In genomic region chr14:55807992-55808391, GRCh38 we compare ENCODE assay signal across 15 cellular contexts.
DNase-seq lines count a peak whose midpoint lies in the region; ATAC-seq and TF ChIP-seq lines count a peak whose summit lies in the region.
"Had no signal": no experiment of that assay in that cellular context is flagged by ENCODE, and none has a peak within 500 bp of the region (broad histone marks: within the 10 kb centered on the region; RNA-seq: fewer than 3 reads in every experiment).

No MANE protein-coding gene starts in this region.

- peaks cover 8% of the 10 kb centered on the region for H3K4me1 ChIP-seq in CD4-positive, CD25-positive, alpha-beta regulatory T cell (ENCODE audit: control insufficient read depth, insufficient read depth, low read length, poor library complexity, severe bottlenecking)
- H3K4me1 ChIP-seq in HEK293 (ENCODE audit: control insufficient read depth, insufficient read depth, low read length) (peaks cover 5% of the 10 kb centered on the region), mucosa of rectum (ENCODE audit: control insufficient read depth in 2 of 2, insufficient read depth in 2 of 2, low read length in 2 of 2) (peaks cover 12 to 29% of the 10 kb centered on the region in 2 donors), right cardiac atrium (ENCODE audit: control insufficient read depth, insufficient read depth, low read length) (peaks cover 8% of the 10 kb centered on the region)
- H3K4me1 ChIP-seq: prostate gland had no signal

- no peaks in the 10 kb centered on the region for H3K36me3 ChIP-seq in CD4-positive, CD25-positive, alpha-beta regulatory T cell (ENCODE audit: control insufficient read depth, insufficient read depth, low read length)
- H3K36me3 ChIP-seq in HEK293 (ENCODE audit: control insufficient read depth in 2 of 2, insufficient read depth in 1 of 2, low read length in 2 of 2), result no peaks in the 10 kb centered on the region
- H3K36me3 ChIP-seq in mucosa of rectum (ENCODE audit: control insufficient read depth in 2 of 2, insufficient read depth in 2 of 2, low read length in 2 of 2), result no peaks in the 10 kb centered on the region
- H3K36me3 ChIP-seq: brain microvascular endothelial cell, HAP-1, prostate gland had no signal

- POLR2A ChIA-PET in HEK293 (lab: Yijun Ruan, JAX), result no interaction called here
- POLR2A ChIA-PET in MCF 10A (lab: Yijun Ruan, JAX), result interaction anchor here (1.0 to 2.7 kb wide), 6 partner anchors 17 to 102 kb away, joined by 4 to 23 read pairs (median 5); no protein-coding TSS in a partner anchor

- peak overlapping the region; percentile 60 to 63 for H3K9ac ChIP-seq in mucosa of rectum (ENCODE audit: low read depth in 1 of 2, low read length in 2 of 2)

- peak overlapping the region in 2 of 3 donors; percentile 32 to 93 for H3K27ac Mint-ChIP-seq in CD4-positive, CD25-positive, alpha-beta regulatory T cell
- H3K27ac Mint-ChIP-seq in MCF 10A (ENCODE audit: low read depth, unreplicated experiment), result peak overlapping the region; percentile 97
- H3K27ac Mint-ChIP-seq in mesothelial cell of epicardium, result no peak overlapping the region
- H3K27ac Mint-ChIP-seq: activated B cell treated with CpG ODN at 0.5 μM for 24 hours had no signal

- H3K36me3 Mint-ChIP-seq in CD4-positive, CD25-positive, alpha-beta regulatory T cell, result no peaks in the 10 kb centered on the region
- no peaks in the 10 kb centered on the region for H3K36me3 Mint-ChIP-seq in MCF 10A (ENCODE audit: insufficient read depth, unreplicated experiment)
- H3K36me3 Mint-ChIP-seq in mesothelial cell of epicardium, result no peaks in the 10 kb centered on the region

- BruUV-seq in MCF 10A (replicated peaks; lab: Mats Ljungman, UMichigan), result no TSS peak

- intact Hi-C loops in MCF 10A (cut with micrococcal nuclease) (no loop called here), right cardiac atrium (cut with DNase I) (no loop called here)

- H3K9me3 ChIP-seq in CD4-positive, CD25-positive, alpha-beta regulatory T cell (ENCODE audit: control insufficient read depth in 2 of 2, low read length in 2 of 2), result no peaks in the 10 kb centered on the region
- no peaks in the 10 kb centered on the region for H3K9me3 ChIP-seq in HEK293 (ENCODE audit: control insufficient read depth, insufficient read depth, low read depth, low read length)
- no peaks in the 10 kb centered on the region for H3K9me3 ChIP-seq in mucosa of rectum (ENCODE audit: control insufficient read depth in 2 of 2, low read length in 2 of 2)
- no peaks in the 10 kb centered on the region for H3K9me3 ChIP-seq in right cardiac atrium (ENCODE audit: control insufficient read depth, low read length)
- H3K9me3 ChIP-seq: prostate gland had no signal

- DNase-seq in CD4-positive, CD25-positive, alpha-beta regulatory T cell, result no peak
- DNase-seq in MCF 10A (ENCODE audit: unreplicated experiment) (no peak), left lobe of liver (ENCODE audit: low spot score) (no peak), right cardiac atrium (no peak), mesothelial cell of epicardium (ENCODE audit: low spot score in 2 of 2, unreplicated experiment in 2 of 2) (no peak)
- no peak for DNase-seq in stimulated activated naive CD4-positive, alpha-beta T cell (lab: John Stamatoyannopoulos, UW)
- DNase-seq: activated B cell treated with CpG ODN at 0.5 μM for 24 hours, AML-193, brain microvascular endothelial cell, NCI-H1092, NCI-H446 had no signal

- CTCF ChIA-PET in HEK293 (lab: Yijun Ruan, JAX) (no interaction called here), MCF 10A (lab: Yijun Ruan, JAX) (interaction anchor here (0.7 to 1.2 kb wide), 5 partner anchors 27 to 103 kb away, joined by 3 to 4 read pairs (median 3); no protein-coding TSS in a partner anchor)

- H3K4me3 Mint-ChIP-seq in CD4-positive, CD25-positive, alpha-beta regulatory T cell, result no peak overlapping the region
- H3K4me3 Mint-ChIP-seq in MCF 10A (ENCODE audit: unreplicated experiment) (peak overlapping the region; percentile 42), mesothelial cell of epicardium (no peak overlapping the region)
- H3K4me3 Mint-ChIP-seq: activated B cell treated with CpG ODN at 0.5 μM for 24 hours had no signal

- no peak for TF ChIP-seq CTCF in HEK293 (tag by site-specific recombination; IDR thresholded peaks at IDR 0.05)
- TF ChIP-seq CTCF in MCF 10A (IDR thresholded peaks at IDR 0.05; ENCODE audit: unreplicated experiment), result no peak
- TF ChIP-seq CTCF in mesothelial cell of epicardium (IDR thresholded peaks at IDR 0.05; ENCODE audit: unreplicated experiment), result no peak

- peaks cover 0 to 20% (median 10%) of the 10 kb centered on the region in 4 donors for H3K4me1 Mint-ChIP-seq in CD4-positive, CD25-positive, alpha-beta regulatory T cell
- H3K4me1 Mint-ChIP-seq in MCF 10A (ENCODE audit: insufficient read depth, unreplicated experiment) (peaks cover 50% of the 10 kb centered on the region), mesothelial cell of epicardium (peaks cover 19% of the 10 kb centered on the region)

- no peak overlapping the region for H3K4me3 ChIP-seq in CD4-positive, CD25-positive, alpha-beta regulatory T cell (ENCODE audit: low read depth, low read length)
- no peak overlapping the region for H3K4me3 ChIP-seq in HEK293 (ENCODE audit: low read depth, low read length)
- peak overlapping the region; percentile 46 to 57 for H3K4me3 ChIP-seq in mucosa of rectum (ENCODE audit: low read length in 2 of 2)
- H3K4me3 ChIP-seq in right cardiac atrium (ENCODE audit: low read length), result no peak overlapping the region
- H3K4me3 ChIP-seq: HAP-1, prostate gland had no signal

- H3K27me3 Mint-ChIP-seq in CD4-positive, CD25-positive, alpha-beta regulatory T cell, result peaks cover 6% of the 10 kb centered on the region
- H3K27me3 Mint-ChIP-seq in MCF 10A (ENCODE audit: insufficient read depth, unreplicated experiment), result no peaks in the 10 kb centered on the region
- H3K27me3 Mint-ChIP-seq in mesothelial cell of epicardium (ENCODE audit: low read depth), result peaks cover 9% of the 10 kb centered on the region

- ATAC-seq in CD4-positive, CD25-positive, alpha-beta regulatory T cell (ENCODE audit: low read depth in 2 of 2), result no peak
- ATAC-seq in left lobe of liver, result no peak
- ATAC-seq in right cardiac atrium, result no peak

- H3K9me3 Mint-ChIP-seq in CD4-positive, CD25-positive, alpha-beta regulatory T cell, result peaks cover 0 to 8% (median 2%) of the 10 kb centered on the region in 7 donors
- peaks cover 7% of the 10 kb centered on the region for H3K9me3 Mint-ChIP-seq in MCF 10A (ENCODE audit: unreplicated experiment)
- H3K9me3 Mint-ChIP-seq in mesothelial cell of epicardium, result peaks cover 24% of the 10 kb centered on the region
- H3K9me3 Mint-ChIP-seq: activated B cell treated with CpG ODN at 0.5 μM for 24 hours had no signal

- no peaks in the 10 kb centered on the region for H3K27me3 ChIP-seq in CD4-positive, CD25-positive, alpha-beta regulatory T cell (ENCODE audit: control insufficient read depth, insufficient read depth, low read length)
- H3K27me3 ChIP-seq in mucosa of rectum (ENCODE audit: control insufficient read depth in 2 of 2, insufficient read depth in 2 of 2, low read length in 2 of 2) (no peaks in the 10 kb centered on the region), right cardiac atrium (ENCODE audit: control insufficient read depth, insufficient read depth) (no peaks in the 10 kb centered on the region)
- H3K27me3 ChIP-seq: brain microvascular endothelial cell had no signal

- no peak overlapping the region for H3K27ac ChIP-seq in CD4-positive, CD25-positive, alpha-beta regulatory T cell (ENCODE audit: insufficient read depth, low read length, poor library complexity, severe bottlenecking)
- peak overlapping the region; percentile 14; the same call in 1 of the 2 replicates for H3K27ac ChIP-seq in HEK293 (ENCODE audit: extremely low read depth, low read depth, low read length)
- peak overlapping the region; percentile 88 to 95 for H3K27ac ChIP-seq in mucosa of rectum (ENCODE audit: low read depth in 2 of 2, low read length in 2 of 2)
- no peak overlapping the region for H3K27ac ChIP-seq in right cardiac atrium (ENCODE audit: low read length)
- H3K27ac ChIP-seq: brain microvascular endothelial cell had no signal

- 67% methylated on average over 1 of the region's 1 CpG for WGBS in right cardiac atrium

TF ChIP-seq in HEK293, 187 proteins besides CTCF, POLR2A, EP300 and RAD21 (continues in another document):
- TF ChIP-seq ZNF416 (tag by site-specific recombination; IDR thresholded peaks at IDR 0.05) (no peak), MEIS1 (CRISPR knock-in tag; IDR thresholded peaks at IDR 0.05; ENCODE audit: borderline replicate concordance) (no peak), BCL11A (tag by site-specific recombination; IDR thresholded peaks at IDR 0.05; ENCODE audit: low read depth) (no peak), ZNF274 (IDR thresholded peaks at IDR 0.05; ENCODE audit: low read length) (no peak), ZNF274 (tag by site-specific recombination; IDR thresholded peaks at IDR 0.05; ENCODE audit: borderline replicate concordance) (no peak), KLF1 (tag by site-specific recombination; IDR thresholded peaks at IDR 0.05) (no peak), SP2 (tag by site-specific recombination; IDR thresholded peaks at IDR 0.05) (no peak), SETDB1 (IDR thresholded peaks at IDR 0.05; ENCODE audit: insufficient read length, low read length) (no peak), IKZF3 (tag by site-specific recombination; IDR thresholded peaks at IDR 0.05) (no peak), ZNF785 (tag by site-specific recombination; IDR thresholded peaks at IDR 0.05) (no peak), ZSCAN16 (tag by site-specific recombination; IDR thresholded peaks at IDR 0.05) (no peak), ZNF664 (tag by site-specific recombination; IDR thresholded peaks at IDR 0.05) (no peak), KLF16 (tag by site-specific recombination; IDR thresholded peaks at IDR 0.05) (no peak), OVOL3 (tag by site-specific recombination; IDR thresholded peaks at IDR 0.05) (no peak), GLI2 (tag by site-specific recombination; IDR thresholded peaks at IDR 0.05; ENCODE audit: borderline replicate concordance, low read depth) (no peak), ZNF792 (tag by site-specific recombination; IDR thresholded peaks at IDR 0.05) (no peak), PRDM6 (tag by site-specific recombination; IDR thresholded peaks at IDR 0.05) (no peak)

Comparison
In these comparisons a context has a peak if more than half of its experiments do, and no peak if none do; other contexts are left out.
1. H3K27ac ChIP-seq: peak in HEK293 (single experiment) and mucosa of rectum (2 of 2); none in CD4-positive, CD25-positive, alpha-beta regulatory T cell (single experiment) and right cardiac atrium (single experiment).
2. H3K4me3 ChIP-seq: peak in mucosa of rectum (2 of 2); none in CD4-positive, CD25-positive, alpha-beta regulatory T cell (single experiment), HEK293 (single experiment) and right cardiac atrium (single experiment).